In the genomic region with DNA sequence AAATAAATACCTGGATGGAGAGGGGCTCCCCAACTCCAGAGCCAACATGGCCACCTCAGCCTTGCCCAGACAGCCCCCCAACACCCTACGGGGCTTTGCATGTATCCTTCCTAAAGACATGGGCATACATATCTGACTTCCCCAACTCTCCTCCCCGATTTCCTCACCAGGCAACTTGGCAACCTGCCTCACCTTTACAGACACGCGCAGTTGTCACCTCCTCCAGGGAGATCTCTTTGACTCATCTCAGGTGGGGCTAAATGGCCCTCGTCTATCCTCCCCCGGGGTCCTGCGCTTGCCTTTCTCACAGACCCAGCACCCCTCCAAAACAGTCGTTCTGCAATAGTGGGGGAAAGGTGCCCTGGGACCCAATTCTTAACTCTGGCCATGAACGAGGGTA, we compare ENCODE assay signal across 18 cellular contexts.
"Had no signal": no experiment of that assay in that cellular context is flagged by ENCODE, and none has a peak within 500 bp of the region (broad histone marks: within the 10 kb centered on the region; RNA-seq: fewer than 3 reads in every experiment).

No MANE protein-coding gene starts in this region.

- H3K27ac ChIP-seq: brain microvascular endothelial cell, ovary, stomach, thyroid gland had no signal

- DNase-seq: activated CD4-positive, alpha-beta T cell treated with anti-CD3 and anti-CD28 coated beads, Interleukin-2, amount 10 ng/mL, durations not matched to agents 24 days and 14 days; activated CD4-positive, CD25-positive, alpha-beta regulatory T cell; activated gamma-delta T cell treated with Interleukin-2 at 50 U/mL for 16 hours; activated naive CD8-positive, alpha-beta T cell treated with anti-CD3 and anti-CD28 coated beads, Interleukin-2, amount 10 ng/mL, durations not matched to agents 7 days and 5 days; activated T-cell treated with anti-CD3 and anti-CD28 coated beads, Interleukin-2, amount 50 U/mL, for 48 hours; brain microvascular endothelial cell; effector CD4-positive, alpha-beta T cell; foreskin fibroblast; glutamatergic neuron; left cardiac atrium; stimulated activated CD4-positive, alpha-beta T cell treated with anti-CD3 and anti-CD28 coated beads, Interleukin-12 subunit alpha, Interleukin-12 subunit beta, amount 100 ng/mL, for 4 hours; stimulated activated CD4-positive, alpha-beta T cell treated with anti-CD3 and anti-CD28 coated beads, Interleukin-2, amount 100 ng/mL, for 24 hours; stomach; thyroid gland had no signal

- H3K4me3 Mint-ChIP-seq: activated CD4-positive, alpha-beta T cell treated with anti-CD3 and anti-CD28 coated beads, Interleukin-2, amount 10 ng/mL, durations not matched to agents 24 days and 14 days; activated naive CD8-positive, alpha-beta T cell treated with anti-CD3 and anti-CD28 coated beads, Interleukin-2, amount 10 ng/mL, durations not matched to agents 7 days and 5 days; T-helper 2 cell treated with Interferon-gamma antibody and Interleukin-4, amounts not matched to agents 5 μg/mL and 100 μg/mL, for 36 hours had no signal

- H3K36me3 Mint-ChIP-seq: activated naive CD8-positive, alpha-beta T cell treated with anti-CD3 and anti-CD28 coated beads, Interleukin-2, amount 10 ng/mL, durations not matched to agents 7 days and 5 days had no signal

- FAIRE-seq: endothelial cell of umbilical vein, urothelium cell line had no signal

- H3K27me3 ChIP-seq: brain microvascular endothelial cell, ovary, stomach, thyroid gland had no signal

- H3K27ac Mint-ChIP-seq: activated CD4-positive, alpha-beta T cell treated with anti-CD3 and anti-CD28 coated beads, Interleukin-2, amount 10 ng/mL, durations not matched to agents 24 days and 14 days; activated naive CD8-positive, alpha-beta T cell treated with anti-CD3 and anti-CD28 coated beads, Interleukin-2, amount 10 ng/mL, durations not matched to agents 7 days and 5 days; T-helper 2 cell treated with Interferon-gamma antibody and Interleukin-4, amounts not matched to agents 5 μg/mL and 100 μg/mL, for 36 hours had no signal

- H3K4me1 ChIP-seq: thyroid gland had no signal

- H3K9me3 ChIP-seq: ovary, stomach, thyroid gland had no signal

- H3K9me3 Mint-ChIP-seq: activated CD4-positive, alpha-beta T cell treated with anti-CD3 and anti-CD28 coated beads, Interleukin-2, amount 10 ng/mL, durations not matched to agents 24 days and 14 days; activated naive CD8-positive, alpha-beta T cell treated with anti-CD3 and anti-CD28 coated beads, Interleukin-2, amount 10 ng/mL, durations not matched to agents 7 days and 5 days; T-helper 2 cell treated with Interferon-gamma antibody and Interleukin-4, amounts not matched to agents 5 μg/mL and 100 μg/mL, for 36 hours had no signal

- ATAC-seq: left cardiac atrium had no signal

- H3K36me3 ChIP-seq: brain microvascular endothelial cell, ovary, stomach, thyroid gland had no signal

- H3K4me3 ChIP-seq: ovary, stomach, thyroid gland had no signal

- H3K4me1 Mint-ChIP-seq: activated CD4-positive, alpha-beta T cell treated with anti-CD3 and anti-CD28 coated beads, Interleukin-2, amount 10 ng/mL, durations not matched to agents 24 days and 14 days; activated naive CD8-positive, alpha-beta T cell treated with anti-CD3 and anti-CD28 coated beads, Interleukin-2, amount 10 ng/mL, durations not matched to agents 7 days and 5 days had no signal
